Comparison of ENCODE assay signal across 24 cellular contexts in the genomic region with DNA sequence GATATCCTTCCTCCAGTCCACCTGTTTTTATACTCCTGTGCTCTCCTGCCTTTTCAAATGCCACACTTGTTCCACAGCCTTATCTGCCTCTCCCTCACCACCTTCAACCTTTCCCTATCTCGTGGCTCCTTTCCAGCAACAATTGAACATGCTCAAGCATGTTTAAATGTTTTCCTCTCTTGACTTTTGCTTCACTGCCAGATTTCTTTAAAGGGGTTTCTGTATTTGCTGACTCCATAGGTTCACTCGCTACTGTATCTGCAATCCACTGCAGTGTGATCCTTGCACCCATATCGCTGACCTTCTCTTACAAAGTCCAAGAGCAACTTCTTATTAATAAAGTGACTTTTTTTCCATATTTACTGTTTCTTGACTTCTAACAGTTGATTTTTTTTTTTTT. TPM values are rescaled to one million over a fixed set of nuclear protein-coding genes. Genes with fewer than 3 reads are reported as not detected.
A peak's percentile ranks its signal among the peaks of the same experiment; 100 is the strongest.
DNase-seq lines count a peak whose midpoint lies in the region; ATAC-seq, FAIRE-seq and TF ChIP-seq lines count a peak whose summit lies in the region.
"Had no signal": no experiment of that assay in that cellular context is flagged by ENCODE, and none has a peak within 500 bp of the region (broad histone marks: within the 10 kb centered on the region; RNA-seq: fewer than 3 reads in every experiment).

No MANE protein-coding gene starts in this region.

- H3K4me1 ChIP-seq in hepatocyte (ENCODE audit: insufficient read depth): peaks cover 4% of the 10 kb centered on the region
- no peaks in the 10 kb centered on the region for H3K4me1 ChIP-seq in kidney (ENCODE audit: control insufficient read depth in 1 of 2, insufficient read depth in 1 of 2, low read depth in 1 of 2, low read length in 2 of 2)
- H3K4me1 ChIP-seq: Peyer's patch, uterus had no signal

- ATAC-seq in activated T-cell treated with anti-CD3 and anti-CD28 coated beads, Interleukin-2, amount 50 U/mL, for 72 hours (replicated peaks in 1 of 2): no peak
- ATAC-seq in activated T-cell treated with anti-CD3 and anti-CD28 coated beads, Interleukin-2, amount 50 U/mL, for 4 hours: no peak
- no peak for ATAC-seq in activated CD8-positive, alpha-beta memory T cell treated with anti-CD3 and anti-CD28 coated beads, Interleukin-2, amount 10 ng/mL, durations not matched to agents 7 days and 5 days
- ATAC-seq: activated naive CD8-positive, alpha-beta T cell treated with anti-CD3 and anti-CD28 coated beads, Interleukin-2, amount 50 U/mL, for 24 hours; GM23338 had no signal

- H3K4me2 ChIP-seq in hepatocyte: no peak overlapping the region
- H3K4me2 ChIP-seq: BLaER1 treated with 17β-estradiol and CSF1 and Interleukin-3, amounts not matched to agents 10 nM and 100 nM; GM23338 had no signal

- H3K4me1 Mint-ChIP-seq in activated T-cell treated with anti-CD3 and anti-CD28 coated beads, Interleukin-2, amount 50 U/mL, for 72 hours (ENCODE audit: low read depth): peaks cover 25% of the 10 kb centered on the region
- peaks cover 3% of the 10 kb centered on the region for H3K4me1 Mint-ChIP-seq in activated T-cell treated with anti-CD3 and anti-CD28 coated beads, Interleukin-2, amount 50 U/mL, for 4 hours (ENCODE audit: low read depth)
- H3K4me1 Mint-ChIP-seq in activated CD8-positive, alpha-beta memory T cell treated with anti-CD3 and anti-CD28 coated beads, Interleukin-2, amount 10 ng/mL, durations not matched to agents 7 days and 5 days: peaks cover 13% of the 10 kb centered on the region
- H3K4me1 Mint-ChIP-seq: brain had no signal

- H3K9me3 Mint-ChIP-seq in activated T-cell treated with anti-CD3 and anti-CD28 coated beads, Interleukin-2, amount 50 U/mL, for 72 hours: no peaks in the 10 kb centered on the region
- no peaks in the 10 kb centered on the region for H3K9me3 Mint-ChIP-seq in activated T-cell treated with anti-CD3 and anti-CD28 coated beads, Interleukin-2, amount 50 U/mL, for 4 hours
- no peaks in the 10 kb centered on the region for H3K9me3 Mint-ChIP-seq in activated CD8-positive, alpha-beta memory T cell treated with anti-CD3 and anti-CD28 coated beads, Interleukin-2, amount 10 ng/mL, durations not matched to agents 7 days and 5 days (ENCODE audit: low read depth)
- H3K9me3 Mint-ChIP-seq: activated CD4-positive, alpha-beta T cell treated with anti-CD3 and anti-CD28 coated beads, Interleukin-2, amount 10 ng/mL, durations not matched to agents 7 days and 5 days; activated naive CD8-positive, alpha-beta T cell treated with anti-CD3 and anti-CD28 coated beads, Interleukin-2, amount 50 U/mL, for 24 hours; brain; GM23338; T-helper 1 cell treated with Interleukin-12 subunit alpha and Interleukin-12 subunit beta and Interleukin-4 antibody, amounts not matched to agents 30 μg/mL and 1 μg/mL, for 36 hours had no signal

- no peak for DNase-seq in activated T-cell treated with anti-CD3 and anti-CD28 coated beads, Interleukin-2, amount 50 U/mL, for 72 hours
- no peak for DNase-seq in activated T-cell treated with anti-CD3 and anti-CD28 coated beads, Interleukin-2, amount 50 U/mL, for 4 hours
- DNase-seq in NCI-H2196 (lab: John Stamatoyannopoulos, UW; ENCODE audit: unreplicated experiment): peak; percentile 74
- DNase-seq in hepatocyte (ENCODE audit: low spot score): peak; percentile 23
- peak; percentile 58 for DNase-seq in ureter (ENCODE audit: low spot score)
- DNase-seq in foreskin melanocyte: no peak
- no peak for DNase-seq in kidney
- DNase-seq in activated CD8-positive, alpha-beta memory T cell treated with anti-CD3 and anti-CD28 coated beads, Interleukin-2, amount 10 ng/mL, durations not matched to agents 7 days and 5 days: no peak
- DNase-seq: activated CD4-positive, alpha-beta T cell treated with anti-CD3 and anti-CD28 coated beads, Interleukin-2, amount 10 ng/mL, durations not matched to agents 7 days and 5 days; activated CD8-positive, alpha-beta memory T cell treated with anti-CD3 and anti-CD28 coated beads, Interleukin-2, amount 50 U/mL, for 4 hours; activated effector memory CD4-positive, alpha-beta T cell treated with anti-CD3 and anti-CD28 coated beads, Interleukin-2, amount 50 U/mL, for 16 hours; activated naive CD8-positive, alpha-beta T cell treated with anti-CD3 and anti-CD28 coated beads, Interleukin-2, amount 50 U/mL, for 24 hours; GF-D8; KBM-7; naive B cell; Peyer's patch; stimulated activated CD8-positive, alpha-beta memory T cell treated with anti-CD3 and anti-CD28 coated beads, Interleukin-4, amount 100 ng/mL, for 48 hours; uterus had no signal

- WGBS in hepatocyte (ENCODE audit: low lambda C conversion rate, missing lambda C conversion rate): 65% methylated on average over 3 of the region's 3 CpGs

- intact Hi-C loops in kidney (cut with DNase I): loop anchor here (10.0 kb wide), 1 partner anchor 179 kb away; no protein-coding TSS in a partner anchor

- no peak overlapping the region for H3K9ac ChIP-seq in kidney (ENCODE audit: low read length in 2 of 2)
- H3K9ac ChIP-seq: BLaER1 treated with 17β-estradiol and CSF1 and Interleukin-3, amounts not matched to agents 10 nM and 100 nM had no signal

- H3K27me3 Mint-ChIP-seq in activated T-cell treated with anti-CD3 and anti-CD28 coated beads, Interleukin-2, amount 50 U/mL, for 72 hours (ENCODE audit: low read depth): no peaks in the 10 kb centered on the region
- H3K27me3 Mint-ChIP-seq in activated T-cell treated with anti-CD3 and anti-CD28 coated beads, Interleukin-2, amount 50 U/mL, for 4 hours (ENCODE audit: low read depth): no peaks in the 10 kb centered on the region
- no peaks in the 10 kb centered on the region for H3K27me3 Mint-ChIP-seq in activated CD8-positive, alpha-beta memory T cell treated with anti-CD3 and anti-CD28 coated beads, Interleukin-2, amount 10 ng/mL, durations not matched to agents 7 days and 5 days
- H3K27me3 Mint-ChIP-seq: activated CD4-positive, alpha-beta T cell treated with anti-CD3 and anti-CD28 coated beads, Interleukin-2, amount 10 ng/mL, durations not matched to agents 7 days and 5 days; activated naive CD8-positive, alpha-beta T cell treated with anti-CD3 and anti-CD28 coated beads, Interleukin-2, amount 50 U/mL, for 24 hours; naive B cell had no signal

- H3K36me3 Mint-ChIP-seq in activated T-cell treated with anti-CD3 and anti-CD28 coated beads, Interleukin-2, amount 50 U/mL, for 72 hours (ENCODE audit: insufficient read depth in 2 of 2): no peaks in the 10 kb centered on the region
- H3K36me3 Mint-ChIP-seq in activated T-cell treated with anti-CD3 and anti-CD28 coated beads, Interleukin-2, amount 50 U/mL, for 4 hours (ENCODE audit: insufficient read depth): no peaks in the 10 kb centered on the region
- H3K36me3 Mint-ChIP-seq in activated CD8-positive, alpha-beta memory T cell treated with anti-CD3 and anti-CD28 coated beads, Interleukin-2, amount 10 ng/mL, durations not matched to agents 7 days and 5 days: no peaks in the 10 kb centered on the region
- H3K36me3 Mint-ChIP-seq: brain, naive B cell had no signal

- H4K20me1 ChIP-seq in hepatocyte (ENCODE audit: insufficient read depth, poor library complexity, severe bottlenecking): no peaks in the 10 kb centered on the region
- H4K20me1 ChIP-seq: BLaER1 treated with 17β-estradiol and CSF1 and Interleukin-3, amounts not matched to agents 10 nM and 100 nM had no signal

- no peak overlapping the region for H3K4me3 Mint-ChIP-seq in activated T-cell treated with anti-CD3 and anti-CD28 coated beads, Interleukin-2, amount 50 U/mL, for 72 hours
- H3K4me3 Mint-ChIP-seq in activated T-cell treated with anti-CD3 and anti-CD28 coated beads, Interleukin-2, amount 50 U/mL, for 4 hours: no peak overlapping the region
- H3K4me3 Mint-ChIP-seq in activated CD8-positive, alpha-beta memory T cell treated with anti-CD3 and anti-CD28 coated beads, Interleukin-2, amount 10 ng/mL, durations not matched to agents 7 days and 5 days: no peak overlapping the region
- H3K4me3 Mint-ChIP-seq: activated CD4-positive, alpha-beta T cell treated with anti-CD3 and anti-CD28 coated beads, Interleukin-2, amount 10 ng/mL, durations not matched to agents 7 days and 5 days; activated naive CD8-positive, alpha-beta T cell treated with anti-CD3 and anti-CD28 coated beads, Interleukin-2, amount 50 U/mL, for 24 hours; brain; GM23338; naive B cell; T-helper 1 cell treated with Interleukin-12 subunit alpha and Interleukin-12 subunit beta and Interleukin-4 antibody, amounts not matched to agents 30 μg/mL and 1 μg/mL, for 36 hours had no signal

- H3K9me2 ChIP-seq in hepatocyte (replicated peaks; ENCODE audit: insufficient read depth): no peaks in the 10 kb centered on the region

- peak overlapping the region; percentile 5 for H3K27ac Mint-ChIP-seq in activated T-cell treated with anti-CD3 and anti-CD28 coated beads, Interleukin-2, amount 50 U/mL, for 72 hours
- H3K27ac Mint-ChIP-seq in activated CD8-positive, alpha-beta memory T cell treated with anti-CD3 and anti-CD28 coated beads, Interleukin-2, amount 10 ng/mL, durations not matched to agents 7 days and 5 days: no peak overlapping the region
- H3K27ac Mint-ChIP-seq: activated naive CD8-positive, alpha-beta T cell treated with anti-CD3 and anti-CD28 coated beads, Interleukin-2, amount 50 U/mL, for 24 hours; GM23338; T-helper 1 cell treated with Interleukin-12 subunit alpha and Interleukin-12 subunit beta and Interleukin-4 antibody, amounts not matched to agents 30 μg/mL and 1 μg/mL, for 36 hours had no signal

- H2AFZ ChIP-seq in hepatocyte: no peak overlapping the region

- no peak for FAIRE-seq in kidney (lab: Jason Lieb, UNC)

- TF ChIP-seq CTCF in hepatocyte (IDR thresholded peaks at IDR 0.05; ENCODE audit: poor library complexity) (no peak), kidney (IDR thresholded peaks at IDR 0.05; ENCODE audit: borderline replicate concordance, extremely low read depth, insufficient read depth) (no peak)

- no peaks in the 10 kb centered on the region for H3K27me3 ChIP-seq in hepatocyte
- H3K27me3 ChIP-seq: BLaER1 treated with 17β-estradiol and CSF1 and Interleukin-3, amounts not matched to agents 10 nM and 100 nM; Peyer's patch; uterus had no signal

- H3K9me3 ChIP-seq in hepatocyte (ENCODE audit: low read depth) (no peaks in the 10 kb centered on the region), kidney (ENCODE audit: control insufficient read depth in 1 of 2, low read length in 2 of 2) (no peaks in the 10 kb centered on the region)
- H3K9me3 ChIP-seq: BLaER1 treated with 17β-estradiol and CSF1 and Interleukin-3, amounts not matched to agents 10 nM and 100 nM; Peyer's patch; uterus had no signal

- CTCF ChIA-PET in activated CD8-positive, alpha-beta memory T cell treated with anti-CD3 and anti-CD28 coated beads, Interleukin-2, amount 10 ng/mL, durations not matched to agents 7 days and 5 days (lab: Charles Lee): interaction anchor here (1.2 kb wide), 1 partner anchor 183 kb away, joined by 3 read pairs; no protein-coding TSS in a partner anchor

- peak overlapping the region; percentile 28 for H3K27ac ChIP-seq in hepatocyte
- H3K27ac ChIP-seq in kidney (ENCODE audit: low read depth in 2 of 2, low read length in 2 of 2): no peak overlapping the region
- H3K27ac ChIP-seq: BLaER1 treated with 17β-estradiol and CSF1 and Interleukin-3, amounts not matched to agents 10 nM and 100 nM; uterus had no signal

- H3K4me3 ChIP-seq in hepatocyte (no peak overlapping the region), kidney (ENCODE audit: low read length in 2 of 2) (no peak overlapping the region)
- H3K4me3 ChIP-seq: BLaER1 treated with 17β-estradiol and CSF1 and Interleukin-3, amounts not matched to agents 10 nM and 100 nM; GM23338; Peyer's patch; uterus had no signal

- H3K36me3 ChIP-seq in hepatocyte (replicated peaks; ENCODE audit: insufficient read depth, low read depth) (no peaks in the 10 kb centered on the region), kidney (ENCODE audit: control insufficient read depth in 1 of 2, insufficient read depth in 2 of 2, low read length in 2 of 2) (no peaks in the 10 kb centered on the region)
- H3K36me3 ChIP-seq: BLaER1 treated with 17β-estradiol and CSF1 and Interleukin-3, amounts not matched to agents 10 nM and 100 nM; Peyer's patch; uterus had no signal

- no peaks in the 10 kb centered on the region for H3K79me2 ChIP-seq in hepatocyte

RNA-seq across cellular contexts. Expression of a gene that starts 11.2 kb away (rescaled TPM):
- 10 to 100 TPM; 50.8 to 58.5 TPM for total RNA-seq in activated T-cell treated with anti-CD3 and anti-CD28 coated beads, Interleukin-2, amount 50 U/mL, for 72 hours
- 10 to 100 TPM; 61.5 to 78.1 (median 64.5) TPM for total RNA-seq in activated T-cell treated with anti-CD3 and anti-CD28 coated beads, Interleukin-2, amount 50 U/mL, for 4 hours
- total RNA-seq in hepatocyte (66.8 and 73.1 TPM in 2 replicates), ureter (67.5 TPM), kidney (13.0 TPM)
- polyA plus RNA-seq in hepatocyte (65.3 and 76.3 TPM in 2 replicates), kidney (ENCODE audit: insufficient read depth, low read depth, low replicate concordance) (26.7 TPM)
- total RNA-seq in activated CD8-positive, alpha-beta memory T cell treated with anti-CD3 and anti-CD28 coated beads, Interleukin-2, amount 10 ng/mL, durations not matched to agents 7 days and 5 days: 10 to 100 TPM; 90.0 to 93.6 TPM

RNA-seq across cellular contexts. Expression of a gene that starts 35.1 kb away (rescaled TPM):
- not detected for total RNA-seq in activated T-cell treated with anti-CD3 and anti-CD28 coated beads, Interleukin-2, amount 50 U/mL, for 72 hours
- not detected for total RNA-seq in activated T-cell treated with anti-CD3 and anti-CD28 coated beads, Interleukin-2, amount 50 U/mL, for 4 hours
- total RNA-seq in hepatocyte (not detected in 2 replicates), ureter (not detected), kidney (not detected)
- polyA plus RNA-seq in hepatocyte (not detected in 2 replicates), kidney (ENCODE audit: insufficient read depth, low read depth, low replicate concordance) (not detected)
- under 1 TPM; 0.28 to 0.41 TPM for total RNA-seq in activated CD8-positive, alpha-beta memory T cell treated with anti-CD3 and anti-CD28 coated beads, Interleukin-2, amount 10 ng/mL, durations not matched to agents 7 days and 5 days
- total RNA-seq: GM23338, Peyer's patch, SK-MEL-5, subcutaneous adipose tissue, uterus had no signal
- polyA plus RNA-seq: GM23338 had no signal

RNA-seq across cellular contexts. Expression of a gene that starts 44.6 kb away (rescaled TPM):
- 100 to 1,000 TPM; 181 to 194 TPM for total RNA-seq in activated T-cell treated with anti-CD3 and anti-CD28 coated beads, Interleukin-2, amount 50 U/mL, for 72 hours
- 10 to 100 TPM; 67.0 to 83.8 (median 78.4) TPM for total RNA-seq in activated T-cell treated with anti-CD3 and anti-CD28 coated beads, Interleukin-2, amount 50 U/mL, for 4 hours
- 64.1 and 72.1 TPM in 2 replicates for total RNA-seq in hepatocyte
- polyA plus RNA-seq in hepatocyte: 27.2 and 29.6 TPM in 2 replicates
- total RNA-seq in ureter: 111 TPM
- 114 TPM for total RNA-seq in kidney
- polyA plus RNA-seq in kidney (ENCODE audit: insufficient read depth, low read depth, low replicate concordance): 55.8 TPM
- 100 to 1,000 TPM; 141 to 148 TPM for total RNA-seq in activated CD8-positive, alpha-beta memory T cell treated with anti-CD3 and anti-CD28 coated beads, Interleukin-2, amount 10 ng/mL, durations not matched to agents 7 days and 5 days

Comparison
In these comparisons a context has a peak if more than half of its experiments do, and no peak if none do; other contexts are left out.
1. DNase-seq: peak in NCI-H2196 (single experiment), hepatocyte (single experiment) and ureter (single experiment); none in activated T-cell treated with anti-CD3 and anti-CD28 coated beads, Interleukin-2, amount 50 U/mL, for 72 hours (0 of 2), activated T-cell treated with anti-CD3 and anti-CD28 coated beads, Interleukin-2, amount 50 U/mL, for 4 hours (single experiment), foreskin melanocyte (single experiment), kidney (single experiment) and activated CD8-positive, alpha-beta memory T cell treated with anti-CD3 and anti-CD28 coated beads, Interleukin-2, amount 10 ng/mL, durations not matched to agents 7 days and 5 days (single experiment).